In the genomic region with DNA sequence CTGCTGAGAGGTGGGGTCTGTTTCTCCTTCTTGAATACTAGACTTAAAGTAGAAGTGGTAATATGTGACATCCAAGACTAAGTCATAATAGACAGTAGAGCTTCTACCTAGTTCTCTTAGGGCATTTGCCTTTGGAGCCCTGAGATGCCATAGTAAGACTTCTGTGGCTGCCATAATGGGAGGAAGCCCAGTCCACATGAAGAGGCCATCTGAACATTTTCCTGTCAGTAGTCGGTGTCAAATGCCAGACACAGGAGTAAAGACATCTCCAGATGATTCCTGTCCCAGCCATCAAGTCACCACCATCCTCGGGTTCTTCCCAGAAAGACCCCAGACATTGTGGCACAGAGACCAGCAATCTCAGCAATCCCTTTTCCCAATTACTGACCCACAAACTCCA, we compare ENCODE assay signal across 11 cellular contexts. TPM values are rescaled to one million over a fixed set of nuclear protein-coding genes. Genes with fewer than 3 reads are reported as not detected.
"Had no signal": no experiment of that assay in that cellular context is flagged by ENCODE, and none has a peak within 500 bp of the region (broad histone marks: within the 10 kb centered on the region; RNA-seq: fewer than 3 reads in every experiment).

No MANE protein-coding gene starts in this region.

- H3K27ac ChIP-seq: GM23248 had no signal

- H2AFZ ChIP-seq: GM23248, GM23338 had no signal

- H3K9ac ChIP-seq: GM23248 had no signal

- H3K4me2 ChIP-seq: GM23338 had no signal

- ATAC-seq: GM23338, HCT116 had no signal

- H3K9me3 ChIP-seq: HAP-1 had no signal

- DNase-seq: GM23248, GOT3, H7, H9, HCEC 1CT, HFFc6 had no signal

- H3K36me3 ChIP-seq: HAP-1 had no signal

- H3K4me3 ChIP-seq: GM23248, GM23338, HAP-1 had no signal

- H3K4me1 ChIP-seq: HAP-1 had no signal

RNA-seq across cellular contexts. Expression of gene IRX6, which starts 58.1 kb away (rescaled TPM):
- total RNA-seq: GM23248, GM23338, H4, H7, H9, HFFc6 had no signal
- polyA plus RNA-seq: GM23248, H1 had no signal
